In the genomic region with DNA sequence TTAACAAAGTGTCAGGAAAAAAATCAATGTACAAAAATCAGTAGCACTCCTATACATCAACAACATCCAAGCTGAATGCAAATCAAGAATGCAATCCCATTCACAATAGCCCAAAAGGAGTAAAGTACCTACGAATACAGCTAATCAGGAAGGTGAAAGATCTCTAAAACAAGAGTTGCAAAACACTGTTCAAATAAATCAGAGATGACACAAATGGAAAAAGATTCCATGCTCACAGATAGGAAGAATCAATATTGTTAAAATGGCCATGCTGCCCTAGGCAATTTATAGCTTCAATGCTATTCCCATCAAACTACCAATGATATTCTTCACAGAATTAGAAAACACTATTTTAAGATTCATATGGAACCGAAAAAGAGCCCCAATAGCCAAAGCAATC, we compare ENCODE assay signal across 24 cellular contexts.
DNase-seq lines count a peak whose midpoint lies in the region; ATAC-seq, FAIRE-seq and TF ChIP-seq lines count a peak whose summit lies in the region.
"Had no signal": no experiment of that assay in that cellular context is flagged by ENCODE, and none has a peak within 500 bp of the region (broad histone marks: within the 10 kb centered on the region; RNA-seq: fewer than 3 reads in every experiment).

No MANE protein-coding gene starts in this region.

- no peak overlapping the region for H2AFZ ChIP-seq in DND-41 (ENCODE audit: low read depth, low read length)
- no peak overlapping the region for H2AFZ ChIP-seq in astrocyte (ENCODE audit: low read depth, low read length)

- peak; percentile 29 for FAIRE-seq in astrocyte (lab: Jason Lieb, UNC)
- FAIRE-seq: A204.1, D721Med, G401.6, GM12891, GM19239 had no signal

- H3K27me3 Mint-ChIP-seq in astrocyte (ENCODE audit: low read depth, unreplicated experiment) (no peaks in the 10 kb centered on the region), WTC11 (ENCODE audit: low read depth) (no peaks in the 10 kb centered on the region)
- H3K27me3 Mint-ChIP-seq: CD4-positive, alpha-beta memory T cell; CD4-positive, CD25-positive, alpha-beta regulatory T cell had no signal

- H3K4me3 ChIP-seq in DND-41 (ENCODE audit: low read depth in 1 of 2, low read length in 2 of 2) = no peak overlapping the region
- H3K4me3 ChIP-seq in astrocyte (ENCODE audit: insufficient read depth, low read depth, low read length) = no peak overlapping the region
- H3K4me3 ChIP-seq in right lobe of liver = no peak overlapping the region
- H3K4me3 ChIP-seq: BLaER1 had no signal

- H3K27ac ChIP-seq in DND-41 (ENCODE audit: low read length) (peak overlapping the region; percentile 93), KOPT-K1 (ENCODE audit: low read depth, low read length, poor library complexity, severe bottlenecking) (peak overlapping the region; percentile 90), astrocyte (ENCODE audit: low read depth, low read length) (no peak overlapping the region), right lobe of liver (no peak overlapping the region)
- H3K27ac ChIP-seq: BLaER1 had no signal

- H3K4me1 Mint-ChIP-seq in astrocyte (ENCODE audit: low read depth, unreplicated experiment) (peaks cover 21% of the 10 kb centered on the region), WTC11 (no peaks in the 10 kb centered on the region)
- H3K4me1 Mint-ChIP-seq: CD14-positive monocyte had no signal

- no peak overlapping the region for H3K27ac Mint-ChIP-seq in astrocyte (ENCODE audit: unreplicated experiment)
- no peak overlapping the region for H3K27ac Mint-ChIP-seq in WTC11
- H3K27ac Mint-ChIP-seq: CD14-positive monocyte; CD4-positive, alpha-beta memory T cell; CD4-positive, CD25-positive, alpha-beta regulatory T cell; CD8-positive, alpha-beta memory T cell had no signal

- H3K36me3 Mint-ChIP-seq in astrocyte (ENCODE audit: low read depth, unreplicated experiment) (no peaks in the 10 kb centered on the region), WTC11 (no peaks in the 10 kb centered on the region)
- H3K36me3 Mint-ChIP-seq: CD14-positive monocyte; CD4-positive, alpha-beta memory T cell; CD4-positive, CD25-positive, alpha-beta regulatory T cell had no signal

- TF ChIP-seq POLR2A in right lobe of liver (IDR thresholded peaks at IDR 0.05) = no peak

- no peaks in the 10 kb centered on the region for H4K20me1 ChIP-seq in DND-41 (ENCODE audit: insufficient read depth, low read length)
- no peaks in the 10 kb centered on the region for H4K20me1 ChIP-seq in astrocyte (ENCODE audit: insufficient read depth, low read length)
- H4K20me1 ChIP-seq: BLaER1 had no signal

- TF ChIP-seq CTCF in DND-41 (IDR thresholded peaks at IDR 0.05; ENCODE audit: borderline replicate concordance, extremely low read depth, low read length, poor library complexity, severe bottlenecking) = no peak
- no peak for TF ChIP-seq CTCF in astrocyte (IDR thresholded peaks at IDR 0.05; ENCODE audit: insufficient read depth, low read depth, low read length)
- no peak for TF ChIP-seq CTCF in right lobe of liver (IDR thresholded peaks at IDR 0.05)
- TF ChIP-seq CTCF in WTC11 (IDR thresholded peaks at IDR 0.05) = no peak

- no peaks in the 10 kb centered on the region for H3K36me3 ChIP-seq in DND-41 (ENCODE audit: insufficient read depth, low read length)
- no peaks in the 10 kb centered on the region for H3K36me3 ChIP-seq in KOPT-K1 (ENCODE audit: insufficient read depth, low read length)
- H3K36me3 ChIP-seq in astrocyte (ENCODE audit: insufficient read depth, low read length) = no peaks in the 10 kb centered on the region
- no peaks in the 10 kb centered on the region for H3K36me3 ChIP-seq in right lobe of liver
- H3K36me3 ChIP-seq: BE2C, BLaER1 had no signal

- H3K4me3 Mint-ChIP-seq in astrocyte (ENCODE audit: unreplicated experiment) (no peak overlapping the region), WTC11 (no peak overlapping the region)
- H3K4me3 Mint-ChIP-seq: CD14-positive monocyte; CD4-positive, alpha-beta memory T cell; CD4-positive, CD25-positive, alpha-beta regulatory T cell; CD8-positive, alpha-beta memory T cell had no signal

- H3K4me1 ChIP-seq in DND-41 (ENCODE audit: insufficient read depth, low read length) (peaks cover 97% of the 10 kb centered on the region), astrocyte (ENCODE audit: insufficient read depth, low read length) (peaks cover 11% of the 10 kb centered on the region), right lobe of liver (peaks cover 0 to 9% (median 4%) of the 10 kb centered on the region in 4 donors)
- H3K4me1 ChIP-seq: BE2C had no signal

- H3K9me3 ChIP-seq in DND-41 (ENCODE audit: insufficient read depth, low read length, severe bottlenecking) (no peaks in the 10 kb centered on the region), KOPT-K1 (ENCODE audit: insufficient read depth, low read length, poor library complexity, severe bottlenecking) (no peaks in the 10 kb centered on the region), astrocyte (ENCODE audit: insufficient read depth, low read depth, low read length) (no peaks in the 10 kb centered on the region), right lobe of liver (no peaks in the 10 kb centered on the region)
- H3K9me3 ChIP-seq: BE2C had no signal

- H3K4me2 ChIP-seq in DND-41 (ENCODE audit: insufficient read depth, low read length) (no peak overlapping the region), astrocyte (ENCODE audit: low read length) (no peak overlapping the region)
- H3K4me2 ChIP-seq: BLaER1 had no signal

- no peaks in the 10 kb centered on the region for H3K27me3 ChIP-seq in DND-41 (ENCODE audit: insufficient read depth, low read length, poor library complexity)
- H3K27me3 ChIP-seq in astrocyte (ENCODE audit: insufficient read depth, low read length) = no peaks in the 10 kb centered on the region
- H3K27me3 ChIP-seq in right lobe of liver = no peaks in the 10 kb centered on the region
- H3K27me3 ChIP-seq: BE2C, BLaER1 had no signal

- CTCF ChIA-PET in WTC11 (lab: Charles Lee) = no interaction called here

- WGBS in right lobe of liver (ENCODE audit: insufficient coverage, low coverage, low lambda C conversion rate, missing lambda C conversion rate) = 48% methylated on average over 2 of the region's 2 CpGs

- H3K79me2 ChIP-seq in DND-41 (ENCODE audit: insufficient read depth, low read length) (no peaks in the 10 kb centered on the region), astrocyte (ENCODE audit: insufficient read depth, low read length) (no peaks in the 10 kb centered on the region)

- intact Hi-C loops in right lobe of liver (cut with DNase I) = no loop called here

- H3K9ac ChIP-seq in DND-41 (ENCODE audit: low read depth, low read length) (no peak overlapping the region; the same call in 1 of the 2 replicates), astrocyte (ENCODE audit: low read length) (no peak overlapping the region)
- H3K9ac ChIP-seq: BLaER1 had no signal

- no peaks in the 10 kb centered on the region for H3K9me3 Mint-ChIP-seq in astrocyte (ENCODE audit: unreplicated experiment)
- no peaks in the 10 kb centered on the region for H3K9me3 Mint-ChIP-seq in WTC11
- H3K9me3 Mint-ChIP-seq: CD4-positive, alpha-beta memory T cell; CD4-positive, CD25-positive, alpha-beta regulatory T cell; CD8-positive, alpha-beta memory T cell had no signal

- DNase-seq in DND-41 (no peak), astrocyte (ENCODE audit: low read depth) (no peak), right lobe of liver (no peak), SW480 (ENCODE audit: low spot score) (no peak), WTC11 (ENCODE audit: low spot score) (no peak)
- DNase-seq in activated CD4-positive, alpha-beta T cell treated with anti-CD3 and anti-CD28 coated beads, Interleukin-2, amount 50 U/mL, for 4 hours = no peak
- DNase-seq: 8988T; ACHN; BE2C; C1 segment of cervical spinal cord; Calu3; CD4-positive, alpha-beta memory T cell; CD4-positive, CD25-positive, alpha-beta regulatory T cell; CD8-positive, alpha-beta memory T cell; COR-L47; GF-D8 had no signal

- ATAC-seq in DND-41 (ENCODE audit: insufficient read depth, low read depth) = no peak
- peak; percentile 57 to 74 (median 64) for ATAC-seq in right lobe of liver
- ATAC-seq in WTC11 = no peak

- POLR2A ChIA-PET in WTC11 (lab: Charles Lee) = no interaction called here

TF ChIP-seq in WTC11, 78 proteins besides CTCF, POLR2A, EP300 and RAD21 (continues in another document):
- TF ChIP-seq FOXK1 (CRISPR knock-in tag; IDR thresholded peaks at IDR 0.05) (no peak), ELF4 (CRISPR knock-in tag; IDR thresholded peaks at IDR 0.05; ENCODE audit: low read depth) (no peak), ZNF263 (CRISPR knock-in tag; IDR thresholded peaks at IDR 0.05; ENCODE audit: low read depth) (no peak), NFE2L1 (CRISPR knock-in tag; IDR thresholded peaks at IDR 0.05) (no peak)
- TF ChIP-seq, protein P1, sequence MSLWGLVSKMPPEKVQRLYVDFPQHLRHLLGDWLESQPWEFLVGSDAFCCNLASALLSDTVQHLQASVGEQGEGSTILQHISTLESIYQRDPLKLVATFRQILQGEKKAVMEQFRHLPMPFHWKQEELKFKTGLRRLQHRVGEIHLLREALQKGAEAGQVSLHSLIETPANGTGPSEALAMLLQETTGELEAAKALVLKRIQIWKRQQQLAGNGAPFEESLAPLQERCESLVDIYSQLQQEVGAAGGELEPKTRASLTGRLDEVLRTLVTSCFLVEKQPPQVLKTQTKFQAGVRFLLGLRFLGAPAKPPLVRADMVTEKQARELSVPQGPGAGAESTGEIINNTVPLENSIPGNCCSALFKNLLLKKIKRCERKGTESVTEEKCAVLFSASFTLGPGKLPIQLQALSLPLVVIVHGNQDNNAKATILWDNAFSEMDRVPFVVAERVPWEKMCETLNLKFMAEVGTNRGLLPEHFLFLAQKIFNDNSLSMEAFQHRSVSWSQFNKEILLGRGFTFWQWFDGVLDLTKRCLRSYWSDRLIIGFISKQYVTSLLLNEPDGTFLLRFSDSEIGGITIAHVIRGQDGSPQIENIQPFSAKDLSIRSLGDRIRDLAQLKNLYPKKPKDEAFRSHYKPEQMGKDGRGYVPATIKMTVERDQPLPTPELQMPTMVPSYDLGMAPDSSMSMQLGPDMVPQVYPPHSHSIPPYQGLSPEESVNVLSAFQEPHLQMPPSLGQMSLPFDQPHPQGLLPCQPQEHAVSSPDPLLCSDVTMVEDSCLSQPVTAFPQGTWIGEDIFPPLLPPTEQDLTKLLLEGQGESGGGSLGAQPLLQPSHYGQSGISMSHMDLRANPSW (CRISPR knock-in tag; conservative IDR thresholded peaks at IDR 0.05; ENCODE audit: low read depth) = no peak

Comparison
In these comparisons a context has a peak if more than half of its experiments do, and no peak if none do; other contexts are left out.
1. ATAC-seq: peak in right lobe of liver (4 of 4); none in DND-41 (single experiment) and WTC11 (single experiment).
2. H3K27ac ChIP-seq: peak in DND-41 (single experiment) and KOPT-K1 (single experiment); none in astrocyte (single experiment) and right lobe of liver (0 of 3).